Comparison of ENCODE assay signal across 8 cellular contexts in genomic region chr22:45863981-45864751, GRCh38.
DNase-seq lines count a peak whose midpoint lies in the region; ATAC-seq lines count a peak whose summit lies in the region.

No MANE protein-coding gene starts in this region.

- DNase-seq in activated gamma-delta T cell treated with Interleukin-2 at 50 U/mL for 16 hours (peak; percentile 74), activated gamma-delta T cell (lab: John Stamatoyannopoulos, UW) (no peak), NCI-H345 treated with DMSO at 0.1 percent for 48 hours (lab: John Stamatoyannopoulos, UW; ENCODE audit: unreplicated experiment) (peak; percentile 30), dermis blood vessel endothelial cell (peak; percentile 69), medulla oblongata (ENCODE audit: extremely low spot score) (peak; percentile 70)
- DNase-seq in activated CD4-positive, alpha-beta T cell treated with anti-CD3 and anti-CD28 coated beads for 48 hours = peak; percentile 86
- DNase-seq in stimulated activated CD8-positive, alpha-beta memory T cell treated with anti-CD3 and anti-CD28 coated beads, Interleukin-15, amount 100 ng/mL, for 24 hours (ENCODE audit: low read depth) = peak; percentile 62

- ATAC-seq in HG03108 (IDR thresholded peaks at IDR 0.05; ENCODE audit: unreplicated experiment) = no peak
